8 cellular contexts compared by ENCODE assay signal in genomic region chr22:24402460-24403192, GRCh38. TPM values are rescaled to one million over a fixed set of nuclear protein-coding genes. Genes with fewer than 3 reads are reported as not detected.
DNase-seq lines count a peak whose midpoint lies in the region; ATAC-seq and TF ChIP-seq lines count a peak whose summit lies in the region.

No MANE protein-coding gene starts in this region.

- no peak overlapping the region for H3K9ac ChIP-seq in liver (ENCODE audit: low read depth in 1 of 2, low read length in 2 of 2)

- H3K4me1 ChIP-seq in liver (ENCODE audit: control insufficient read depth in 4 of 4, insufficient read depth in 4 of 4, low read length in 3 of 4) (peaks cover 0 to 2% (median 0%) of the 10 kb centered on the region in 4 donors), transverse colon (peaks cover 13 to 42% (median 26%) of the 10 kb centered on the region in 4 donors)

- no peak for TF ChIP-seq RAD21 in liver (IDR thresholded peaks at IDR 0.05)

- H3K27me3 ChIP-seq in liver (ENCODE audit: control insufficient read depth in 4 of 4, insufficient read depth in 4 of 4, low read length in 3 of 4) (no peaks in the 10 kb centered on the region), transverse colon (no peaks in the 10 kb centered on the region)

- H3K4me3 ChIP-seq in liver (ENCODE audit: low read depth in 1 of 3, low read length in 3 of 3): no peak overlapping the region
- no peak overlapping the region for H3K4me3 ChIP-seq in transverse colon

- peak; percentile 26 for ATAC-seq in GM19025 (IDR thresholded peaks at IDR 0.05; ENCODE audit: low read depth, unreplicated experiment)

- H3K9me3 ChIP-seq in liver (ENCODE audit: control insufficient read depth in 4 of 4, low read length in 3 of 4) (no peaks in the 10 kb centered on the region), transverse colon (no peaks in the 10 kb centered on the region)

- no peak for TF ChIP-seq CTCF in AG09319 (IDR thresholded peaks at IDR 0.05; ENCODE audit: low read depth, low read length)
- TF ChIP-seq CTCF in liver (IDR thresholded peaks at IDR 0.05; ENCODE audit: low read depth, low read length, missing input control): no peak
- TF ChIP-seq CTCF in transverse colon (IDR thresholded peaks at IDR 0.05): no peak

- in situ Hi-C loops in transverse colon (cut with MboI; ENCODE audit: low pct_ligation_motif_present in 1 of 4, low pct_unique_long_range_greater_than_20kb in 1 of 4, low sequenced_read_pairs in 3 of 4): no loop called here

- H3K27ac ChIP-seq in liver (ENCODE audit: low read depth in 1 of 2, low read length in 2 of 2) (peak overlapping the region; percentile 31 to 32), transverse colon (peak overlapping the region; percentile 39 to 68 (median 58))

- H3K36me3 ChIP-seq in liver (ENCODE audit: control insufficient read depth in 4 of 4, insufficient read depth in 3 of 4, low read depth in 1 of 4, low read length in 3 of 4) (peaks cover 0 to 11% (median 5%) of the 10 kb centered on the region in 4 donors), transverse colon (peaks cover 0 to 11% (median 3%) of the 10 kb centered on the region in 4 donors)

- no peak for TF ChIP-seq POLR2A in transverse colon (IDR thresholded peaks at IDR 0.05)

- peak; percentile 21 for TF ChIP-seq EP300 in transverse colon (IDR thresholded peaks at IDR 0.05; ENCODE audit: low read depth)

- intact Hi-C loops in transverse colon (cut with DNase I; ENCODE audit: low total_unique reads): loop anchor here (10.0 kb wide), 1 partner anchor 278 kb away; no protein-coding TSS in a partner anchor

- DNase-seq in AG09319 (ENCODE audit: extremely low read depth, low read depth): peak; percentile 67
- DNase-seq in NOMO-1 treated with dmso at 0.1 percent for 144 hours (lab: John Stamatoyannopoulos, UW; ENCODE audit: unreplicated experiment): peak; percentile 77
- DNase-seq in cerebellar cortex (ENCODE audit: low spot score): peak; percentile 66
- DNase-seq in transverse colon: peak; percentile 92
- no peak for DNase-seq in NCI-H82 treated with DMSO at 0.1 percent for 48 hours (lab: John Stamatoyannopoulos, UW; ENCODE audit: unreplicated experiment)
- DNase-seq in GM19238 (ENCODE audit: insufficient read length, low spot score): no peak

- WGBS in liver: 54% methylated on average over 3 of the region's 3 CpGs
- WGBS in transverse colon (ENCODE audit: low coverage in 1 of 2), 2 donors: 35% methylated on average over 3 of the region's 3 CpGs; no CpG with 5 or more reads in 1 of the 2 donors

TF ChIP-seq in liver, 16 proteins besides CTCF, POLR2A, EP300 and RAD21:
- TF ChIP-seq EGR1 (IDR thresholded peaks at IDR 0.05; ENCODE audit: low read depth in 2 of 2): no peak
- no peak for TF ChIP-seq NR2F2 (IDR thresholded peaks at IDR 0.05)
- no peak for TF ChIP-seq HNF4A (conservative IDR thresholded peaks at IDR 0.05)
- no peak for TF ChIP-seq ZBTB33 (IDR thresholded peaks at IDR 0.05)
- no peak for TF ChIP-seq RXRA (IDR thresholded peaks at IDR 0.05)
- TF ChIP-seq JUND (IDR thresholded peaks at IDR 0.05): no peak
- no peak for TF ChIP-seq REST (IDR thresholded peaks at IDR 0.05)
- no peak for TF ChIP-seq HNF4G (IDR thresholded peaks at IDR 0.05)
- TF ChIP-seq YY1 (IDR thresholded peaks at IDR 0.05): no peak

RNA-seq across cellular contexts. Expression of gene ADORA2A, which starts 24.8 kb away (rescaled TPM):
- total RNA-seq in liver: 1 to 10 TPM; 4.4 to 5.4 TPM
- polyA plus RNA-seq in liver: 1 to 10 TPM; 3.4 to 3.5 TPM
- 1 to 10 TPM in 3 of 4 donors, not detected in 1; 3.0 to 6.2 (median 3.0) TPM for total RNA-seq in transverse colon

Comparison
In these comparisons a context has a peak if more than half of its experiments do, and no peak if none do; other contexts are left out.
1. DNase-seq: peak in AG09319 (single experiment), NOMO-1 treated with dmso at 0.1 percent for 144 hours (single experiment), cerebellar cortex (single experiment) and transverse colon (single experiment); none in NCI-H82 treated with DMSO at 0.1 percent for 48 hours (single experiment) and GM19238 (single experiment).